Comparison of ENCODE assay signal across 29 cellular contexts in genomic region chr6:8114956-8115355, GRCh38.
"Had no signal": no experiment of that assay in that cellular context is flagged by ENCODE, and none has a peak within 500 bp of the region (broad histone marks: within the 10 kb centered on the region; RNA-seq: fewer than 3 reads in every experiment).

No MANE protein-coding gene starts in this region.

- FAIRE-seq: colon, endometrium, endothelial cell of umbilical vein, frontal cortex had no signal

- H3K36me3 ChIP-seq: colonic mucosa, esophagus muscularis mucosa, esophagus squamous epithelium, gastrocnemius medialis, gastroesophageal sphincter, heart left ventricle, heart right ventricle had no signal

- H3K9me3 Mint-ChIP-seq: dendritic cell treated with granulocyte-macrophage colony-stimulating factor and Interleukin-4, amounts not matched to agents 40 ng/mL and 50 ng/mL, for 4 days; effector memory CD8-positive, alpha-beta T cell; endodermal cell had no signal

- H3K4me1 Mint-ChIP-seq: endodermal cell had no signal

- H3K27me3 ChIP-seq: colonic mucosa, dorsolateral prefrontal cortex, foreskin keratinocyte had no signal

- DNase-seq: colonic mucosa; cortex of kidney; dermis blood vessel endothelial cell; dorsolateral prefrontal cortex; effector CD4-positive, alpha-beta T cell; effector CD8-positive, alpha-beta T cell; effector memory CD4-positive, alpha-beta T cell; effector memory CD8-positive, alpha-beta T cell; endodermal cell; erythroblast; esophagus squamous epithelium; foreskin fibroblast; foreskin keratinocyte; foreskin melanocyte; gastrocnemius medialis; glutamatergic neuron; head of caudate nucleus; heart left ventricle; heart right ventricle had no signal

- H3K27me3 Mint-ChIP-seq: dendritic cell treated with granulocyte-macrophage colony-stimulating factor and Interleukin-4, amounts not matched to agents 40 ng/mL and 50 ng/mL, for 4 days had no signal

- H3K27ac Mint-ChIP-seq: dendritic cell treated with granulocyte-macrophage colony-stimulating factor and Interleukin-4, amounts not matched to agents 40 ng/mL and 50 ng/mL, for 4 days; effector memory CD8-positive, alpha-beta T cell; endodermal cell had no signal

- H3K27ac ChIP-seq: colonic mucosa, coronary artery, dorsolateral prefrontal cortex, epithelial cell of prostate, esophagus muscularis mucosa, esophagus squamous epithelium, foreskin keratinocyte, gastrocnemius medialis, gastroesophageal sphincter, heart left ventricle, heart right ventricle had no signal

- H3K9me3 ChIP-seq: colonic mucosa, esophagus muscularis mucosa, esophagus squamous epithelium, gastrocnemius medialis, gastroesophageal sphincter, heart left ventricle, heart right ventricle had no signal

- H3K4me3 ChIP-seq: colonic mucosa, coronary artery, dorsolateral prefrontal cortex, esophagus muscularis mucosa, esophagus squamous epithelium, gastrocnemius medialis, gastroesophageal sphincter, heart left ventricle, heart right ventricle had no signal

- H3K4me3 Mint-ChIP-seq: dendritic cell treated with granulocyte-macrophage colony-stimulating factor and Interleukin-4, amounts not matched to agents 40 ng/mL and 50 ng/mL, for 4 days; effector memory CD8-positive, alpha-beta T cell; endodermal cell had no signal

- H3K4me1 ChIP-seq: colonic mucosa, esophagus muscularis mucosa, esophagus squamous epithelium, foreskin keratinocyte, gastrocnemius medialis, gastroesophageal sphincter, heart left ventricle, heart right ventricle had no signal

- ATAC-seq: effector memory CD8-positive, alpha-beta T cell; esophagus mucosa; foreskin keratinocyte; gastrocnemius medialis; gastroesophageal sphincter; heart left ventricle; heart right ventricle had no signal
